ENCODE assay signal across 1 cellular context in the genomic region with DNA sequence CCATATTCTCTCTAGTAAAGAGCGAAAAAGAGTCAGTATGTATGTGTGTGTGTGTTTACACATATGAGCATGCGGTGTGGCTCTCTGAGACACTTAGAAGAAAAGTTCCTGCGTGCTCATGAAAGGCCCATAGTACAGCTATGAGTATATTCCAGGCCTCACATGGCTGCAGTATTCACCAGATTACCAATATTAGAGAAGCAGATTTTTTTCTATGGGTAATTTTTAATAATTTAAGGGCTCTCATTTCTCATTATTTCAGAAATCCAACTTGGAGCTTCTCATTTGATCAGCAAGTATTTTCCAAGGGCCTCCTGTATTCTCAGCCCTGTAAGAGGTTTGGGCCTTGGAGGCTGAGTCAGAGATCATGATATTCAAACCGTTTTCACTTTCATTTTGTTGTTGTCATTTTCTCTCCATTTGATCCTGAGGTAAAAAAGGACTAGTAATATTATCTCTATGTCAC.
TF ChIP-seq lines count a peak whose summit lies in the region.

No MANE protein-coding gene starts in this region.

TF ChIP-seq in IMR-90, 13 proteins besides CTCF, POLR2A, EP300 and RAD21 (continued from another document):
- no peak for TF ChIP-seq RCOR1 (IDR thresholded peaks at IDR 0.05; ENCODE audit: insufficient replicate concordance, low read length)
